In the genomic region with DNA sequence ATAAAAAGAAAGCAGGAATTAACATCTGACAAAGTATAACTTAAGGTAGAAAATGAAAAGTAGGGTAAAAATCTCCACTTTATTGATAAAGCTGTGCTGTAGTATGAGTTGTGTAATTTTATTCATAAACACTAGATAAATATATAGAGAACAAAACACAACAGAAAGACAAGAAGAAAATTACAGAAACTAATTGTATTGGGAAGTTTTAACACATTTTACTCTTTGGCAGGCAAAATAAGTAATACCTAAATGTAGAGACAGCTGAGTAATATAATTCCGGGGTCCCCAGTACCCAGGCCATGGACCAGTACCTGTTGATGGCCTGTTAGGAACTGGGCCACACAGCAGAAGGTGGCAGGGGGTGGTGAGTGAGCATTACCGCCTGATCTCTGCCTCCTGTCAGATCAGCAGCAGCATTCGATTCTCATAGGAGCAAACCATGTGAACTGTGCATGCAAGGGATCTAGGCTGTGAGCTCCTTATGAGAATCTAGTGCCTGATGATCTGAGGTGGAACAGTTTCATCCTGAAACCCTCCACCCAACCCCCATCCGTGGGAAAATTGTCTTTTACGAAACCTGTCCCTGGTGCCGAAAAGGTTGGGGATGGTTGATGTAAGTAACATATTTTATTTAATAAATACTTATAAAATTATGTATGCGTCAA, we compare ENCODE assay signal across 21 cellular contexts.
"Had no signal": no experiment of that assay in that cellular context is flagged by ENCODE, and none has a peak within 500 bp of the region (broad histone marks: within the 10 kb centered on the region; RNA-seq: fewer than 3 reads in every experiment).

No MANE protein-coding gene starts in this region.

- H3K4me1 Mint-ChIP-seq: activated naive CD4-positive, alpha-beta T cell treated with anti-CD3 and anti-CD28 coated beads, Interleukin-2, amount 50 U/mL, for 24 hours; nephron had no signal

- H3K9me3 ChIP-seq: ascending aorta, gastrocnemius medialis, heart right ventricle, left lung, testis had no signal

- H3K36me3 Mint-ChIP-seq: type B pancreatic cell had no signal

- H3K27me3 Mint-ChIP-seq: activated naive CD4-positive, alpha-beta T cell treated with anti-CD3 and anti-CD28 coated beads, Interleukin-2, amount 50 U/mL, for 24 hours; type B pancreatic cell had no signal

- H3K9me3 Mint-ChIP-seq: activated naive CD4-positive, alpha-beta T cell treated with anti-CD3 and anti-CD28 coated beads, Interleukin-2, amount 50 U/mL, for 24 hours; nephron; type B pancreatic cell had no signal

- H3K27me3 ChIP-seq: ascending aorta, gastrocnemius medialis, heart right ventricle, left lung, testis had no signal

- H3K4me3 ChIP-seq: ascending aorta, gastrocnemius medialis, heart right ventricle, left lung, smooth muscle cell, testis had no signal

- H3K4me3 Mint-ChIP-seq: activated naive CD4-positive, alpha-beta T cell treated with anti-CD3 and anti-CD28 coated beads, Interleukin-2, amount 50 U/mL, for 24 hours; nephron; type B pancreatic cell had no signal

- H3K4me2 ChIP-seq: smooth muscle cell had no signal

- H3K27ac ChIP-seq: ascending aorta, gastrocnemius medialis, heart right ventricle, left lung, testis, VCaP had no signal

- DNase-seq: activated CD4-positive, CD25-positive, alpha-beta regulatory T cell treated with anti-CD3 and anti-CD28 coated beads, Interleukin-2, amount 50 U/mL, for 72 hours; activated CD8-positive, alpha-beta memory T cell treated with anti-CD3 and anti-CD28 coated beads for 24 hours; activated CD8-positive, alpha-beta memory T cell treated with anti-CD3 and anti-CD28 coated beads, Interleukin-2, amount 50 U/mL, for 48 hours; activated effector memory CD4-positive, alpha-beta T cell treated with anti-CD3 and anti-CD28 coated beads, Interleukin-2, amount 50 U/mL, for 16 hours; activated T-cell treated with anti-CD3 and anti-CD28 coated beads, Interleukin-2, amount 50 U/mL, for 48 hours; cerebellar nuclear complex; effector CD4-positive, alpha-beta T cell; gastrocnemius medialis; heart right ventricle; left lung; midbrain; stimulated activated CD4-positive, alpha-beta T cell treated with anti-CD3 and anti-CD28 coated beads, Interleukin-4, amount 100 ng/mL, for 1 hour; testis had no signal

- ATAC-seq: esophagus mucosa, gastrocnemius medialis, heart right ventricle, left lung, sciatic nerve had no signal

- H3K27ac Mint-ChIP-seq: activated naive CD4-positive, alpha-beta T cell treated with anti-CD3 and anti-CD28 coated beads, Interleukin-2, amount 50 U/mL, for 24 hours; nephron; type B pancreatic cell had no signal

- H3K4me1 ChIP-seq: gastrocnemius medialis, heart right ventricle, left lung, testis had no signal

- H3K36me3 ChIP-seq: ascending aorta, gastrocnemius medialis, heart right ventricle, left lung had no signal
